In genomic region chr16:67968440-67969285, GRCh38 we compare ENCODE assay signal across 1 cellular context.
TF ChIP-seq lines count a peak whose summit lies in the region.

SLC12A4 (minus strand) TSS chr16:67968637; CDS start chr16:67968553, 84 bp downstream.

TF ChIP-seq in K562, 482 proteins besides CTCF, POLR2A, EP300 and RAD21 (continued from another document and continues in another):
- TF ChIP-seq ARID4B (CRISPR knock-in tag; IDR thresholded peaks at IDR 0.05) (peak; percentile 16; the same call in 1 of the 2 replicates), SAFB (IDR thresholded peaks at IDR 0.05; ENCODE audit: borderline replicate concordance, low read depth, low read length) (no peak), CBX2 (IDR thresholded peaks at IDR 0.05; ENCODE audit: insufficient read depth, low read length, poor library complexity, severe bottlenecking) (no peak), CTCFL (IDR thresholded peaks at IDR 0.05; ENCODE audit: borderline replicate concordance, insufficient read depth, low read depth, low read length, poor library complexity, severe bottlenecking) (no peak), CBFB (CRISPR knock-in tag; IDR thresholded peaks at IDR 0.05) (no peak), PHF20 (IDR thresholded peaks at IDR 0.05; ENCODE audit: partially characterized antibody) (no peak), NR2C2 (CRISPR knock-in tag; IDR thresholded peaks at IDR 0.05) (no peak), NR2C2 (tag; IDR thresholded peaks at IDR 0.05) (0 out of 2 replicates have a peak, but pooled peaks have one; percentile 36), TBP (optimal IDR thresholded peaks at IDR 0.05; ENCODE audit: low read depth, low read length) (peak; percentile 31), ZBTB1 (CRISPR knock-in tag; IDR thresholded peaks at IDR 0.05; ENCODE audit: borderline replicate concordance, low read depth) (peak; percentile 23; the same call in 1 of the 2 replicates), SMARCA5 (IDR thresholded peaks at IDR 0.05) (peak; percentile 99), NR0B1 (IDR thresholded peaks at IDR 0.05; ENCODE audit: partially characterized antibody) (no peak), PRPF4 (IDR thresholded peaks at IDR 0.05; ENCODE audit: insufficient read depth, low read depth, low read length, poor library complexity, severe bottlenecking) (no peak), ZNF184 (CRISPR knock-in tag; IDR thresholded peaks at IDR 0.05) (no peak), MYC (IDR thresholded peaks at IDR 0.05; ENCODE audit: low read depth, low read length) (peak; percentile 48), MYC (CRISPR knock-in tag; IDR thresholded peaks at IDR 0.05; ENCODE audit: borderline replicate concordance, low read depth) (no peak), ID3 (CRISPR knock-in tag; IDR thresholded peaks at IDR 0.05) (no peak), ID3 (tag; IDR thresholded peaks at IDR 0.05) (peak; percentile 87), ZNF830 (CRISPR knock-in tag; IDR thresholded peaks at IDR 0.05) (no peak), ATF1 (CRISPR knock-in tag; IDR thresholded peaks at IDR 0.05) (no peak), ATF1 (tag; IDR thresholded peaks at IDR 0.05) (no peak), MIER1 (IDR thresholded peaks at IDR 0.05; ENCODE audit: low read depth) (0 out of 2 replicates have a peak, but pooled peaks have one; percentile 71), BCL6 (CRISPR knock-in tag; IDR thresholded peaks at IDR 0.05) (no peak), ZBED1 (IDR thresholded peaks at IDR 0.05) (no peak), NCOA2 (IDR thresholded peaks at IDR 0.05; ENCODE audit: partially characterized antibody in 2 of 2) (no peak), IFI16 (CRISPR knock-in tag; IDR thresholded peaks at IDR 0.05) (no peak), U2AF1 (optimal IDR thresholded peaks at IDR 0.05; ENCODE audit: low read depth, low read length) (no peak), HMBOX1 (IDR thresholded peaks at IDR 0.05) (no peak), MECOM (CRISPR knock-in tag; IDR thresholded peaks at IDR 0.05) (no peak), MYNN (IDR thresholded peaks at IDR 0.05) (no peak), MYNN (CRISPR knock-in tag; IDR thresholded peaks at IDR 0.05) (no peak), RCOR1 (IDR thresholded peaks at IDR 0.05; ENCODE audit: borderline replicate concordance in 1 of 2, low read depth in 2 of 2, low read length in 2 of 2) (peak; percentile 44 to 84; a peak in 3 of 4 replicates), DNMT1 (IDR thresholded peaks at IDR 0.05) (no peak), ZNF449 (CRISPR knock-in tag; IDR thresholded peaks at IDR 0.05) (no peak), TARDBP (IDR thresholded peaks at IDR 0.05) (peak; percentile 41; the same call in 1 of the 2 replicates), NFIC (IDR thresholded peaks at IDR 0.05) (0 out of 2 replicates have a peak, but pooled peaks have one; percentile 6), CREB3L1 (IDR thresholded peaks at IDR 0.05; ENCODE audit: borderline replicate concordance, low read depth) (no peak), PPARD (CRISPR knock-in tag; IDR thresholded peaks at IDR 0.05) (no peak), ELF4 (CRISPR knock-in tag; IDR thresholded peaks at IDR 0.05) (no peak), SMAD2 (IDR thresholded peaks at IDR 0.05; ENCODE audit: low read depth, low read length) (no peak), EP400 (IDR thresholded peaks at IDR 0.05) (peak; percentile 27; the same call in 1 of the 2 replicates), SMARCE1 (IDR thresholded peaks at IDR 0.05) (no peak), ZNF561 (CRISPR knock-in tag; conservative IDR thresholded peaks at IDR 0.05) (no peak), MTA3 (IDR thresholded peaks at IDR 0.05; ENCODE audit: borderline replicate concordance) (peak; percentile 66; the same call in 1 of the 2 replicates), KLF13 (tag; IDR thresholded peaks at IDR 0.05; ENCODE audit: borderline replicate concordance, low read depth) (peak; percentile 80)
- TF ChIP-seq, protein P1, sequence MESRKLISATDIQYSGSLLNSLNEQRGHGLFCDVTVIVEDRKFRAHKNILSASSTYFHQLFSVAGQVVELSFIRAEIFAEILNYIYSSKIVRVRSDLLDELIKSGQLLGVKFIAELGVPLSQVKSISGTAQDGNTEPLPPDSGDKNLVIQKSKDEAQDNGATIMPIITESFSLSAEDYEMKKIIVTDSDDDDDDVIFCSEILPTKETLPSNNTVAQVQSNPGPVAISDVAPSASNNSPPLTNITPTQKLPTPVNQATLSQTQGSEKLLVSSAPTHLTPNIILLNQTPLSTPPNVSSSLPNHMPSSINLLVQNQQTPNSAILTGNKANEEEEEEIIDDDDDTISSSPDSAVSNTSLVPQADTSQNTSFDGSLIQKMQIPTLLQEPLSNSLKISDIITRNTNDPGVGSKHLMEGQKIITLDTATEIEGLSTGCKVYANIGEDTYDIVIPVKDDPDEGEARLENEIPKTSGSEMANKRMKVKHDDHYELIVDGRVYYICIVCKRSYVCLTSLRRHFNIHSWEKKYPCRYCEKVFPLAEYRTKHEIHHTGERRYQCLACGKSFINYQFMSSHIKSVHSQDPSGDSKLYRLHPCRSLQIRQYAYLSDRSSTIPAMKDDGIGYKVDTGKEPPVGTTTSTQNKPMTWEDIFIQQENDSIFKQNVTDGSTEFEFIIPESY (CRISPR knock-in tag; IDR thresholded peaks at IDR 0.05), result no peak
- TF ChIP-seq, protein P2, sequence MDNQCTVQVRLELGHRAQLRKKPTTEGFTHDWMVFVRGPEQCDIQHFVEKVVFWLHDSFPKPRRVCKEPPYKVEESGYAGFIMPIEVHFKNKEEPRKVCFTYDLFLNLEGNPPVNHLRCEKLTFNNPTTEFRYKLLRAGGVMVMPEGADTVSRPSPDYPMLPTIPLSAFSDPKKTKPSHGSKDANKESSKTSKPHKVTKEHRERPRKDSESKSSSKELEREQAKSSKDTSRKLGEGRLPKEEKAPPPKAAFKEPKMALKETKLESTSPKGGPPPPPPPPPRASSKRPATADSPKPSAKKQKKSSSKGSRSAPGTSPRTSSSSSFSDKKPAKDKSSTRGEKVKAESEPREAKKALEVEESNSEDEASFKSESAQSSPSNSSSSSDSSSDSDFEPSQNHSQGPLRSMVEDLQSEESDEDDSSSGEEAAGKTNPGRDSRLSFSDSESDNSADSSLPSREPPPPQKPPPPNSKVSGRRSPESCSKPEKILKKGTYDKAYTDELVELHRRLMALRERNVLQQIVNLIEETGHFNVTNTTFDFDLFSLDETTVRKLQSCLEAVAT (IDR thresholded peaks at IDR 0.05), result no peak
- TF ChIP-seq, protein P3, sequence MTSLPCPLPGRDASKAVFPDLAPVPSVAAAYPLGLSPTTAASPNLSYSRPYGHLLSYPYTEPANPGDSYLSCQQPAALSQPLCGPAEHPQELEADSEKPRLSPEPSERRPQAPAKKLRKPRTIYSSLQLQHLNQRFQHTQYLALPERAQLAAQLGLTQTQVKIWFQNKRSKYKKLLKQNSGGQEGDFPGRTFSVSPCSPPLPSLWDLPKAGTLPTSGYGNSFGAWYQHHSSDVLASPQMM (CRISPR knock-in tag; IDR thresholded peaks at IDR 0.05), result no peak
- TF ChIP-seq, protein P4, sequence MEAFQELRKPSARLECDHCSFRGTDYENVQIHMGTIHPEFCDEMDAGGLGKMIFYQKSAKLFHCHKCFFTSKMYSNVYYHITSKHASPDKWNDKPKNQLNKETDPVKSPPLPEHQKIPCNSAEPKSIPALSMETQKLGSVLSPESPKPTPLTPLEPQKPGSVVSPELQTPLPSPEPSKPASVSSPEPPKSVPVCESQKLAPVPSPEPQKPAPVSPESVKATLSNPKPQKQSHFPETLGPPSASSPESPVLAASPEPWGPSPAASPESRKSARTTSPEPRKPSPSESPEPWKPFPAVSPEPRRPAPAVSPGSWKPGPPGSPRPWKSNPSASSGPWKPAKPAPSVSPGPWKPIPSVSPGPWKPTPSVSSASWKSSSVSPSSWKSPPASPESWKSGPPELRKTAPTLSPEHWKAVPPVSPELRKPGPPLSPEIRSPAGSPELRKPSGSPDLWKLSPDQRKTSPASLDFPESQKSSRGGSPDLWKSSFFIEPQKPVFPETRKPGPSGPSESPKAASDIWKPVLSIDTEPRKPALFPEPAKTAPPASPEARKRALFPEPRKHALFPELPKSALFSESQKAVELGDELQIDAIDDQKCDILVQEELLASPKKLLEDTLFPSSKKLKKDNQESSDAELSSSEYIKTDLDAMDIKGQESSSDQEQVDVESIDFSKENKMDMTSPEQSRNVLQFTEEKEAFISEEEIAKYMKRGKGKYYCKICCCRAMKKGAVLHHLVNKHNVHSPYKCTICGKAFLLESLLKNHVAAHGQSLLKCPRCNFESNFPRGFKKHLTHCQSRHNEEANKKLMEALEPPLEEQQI (IDR thresholded peaks at IDR 0.05), result no peak
